ENCODE assay signal across 16 cellular contexts in the genomic region with DNA sequence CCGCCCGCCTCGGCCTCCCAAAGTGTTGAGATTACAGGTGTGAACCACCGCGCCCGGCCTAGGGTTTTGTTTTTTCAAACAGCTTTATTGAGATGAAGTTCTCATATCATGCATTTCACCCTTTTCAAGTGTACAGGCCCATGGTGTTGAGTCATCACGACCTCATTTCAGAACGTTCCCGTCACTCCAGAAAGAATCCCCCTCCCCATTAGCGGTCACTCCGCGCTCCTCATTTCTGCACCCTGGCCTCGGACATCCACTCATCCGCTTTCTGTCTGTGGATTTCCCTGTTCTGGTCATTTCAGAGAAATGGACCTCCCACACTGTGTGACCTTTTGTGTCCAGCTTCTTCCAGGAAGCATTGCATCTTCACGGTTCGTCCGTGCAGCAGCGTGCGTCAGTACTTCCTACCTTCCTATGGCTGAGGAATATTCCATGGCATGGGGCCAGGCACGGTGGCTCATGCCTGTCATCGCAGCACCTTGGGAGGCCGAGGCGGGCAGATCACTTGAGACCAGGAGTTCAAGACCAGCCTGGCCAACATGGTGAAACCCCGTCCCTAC.
DNase-seq lines count a peak whose midpoint lies in the region; ATAC-seq, FAIRE-seq and TF ChIP-seq lines count a peak whose summit lies in the region.
"Had no signal": no experiment of that assay in that cellular context is flagged by ENCODE, and none has a peak within 500 bp of the region (broad histone marks: within the 10 kb centered on the region; RNA-seq: fewer than 3 reads in every experiment).

No MANE protein-coding gene starts in this region.

- no peak overlapping the region for H4K8ac ChIP-seq in neuronal stem cell (ENCODE audit: low read depth, low read length)

- TF ChIP-seq CTCF in Caco-2 (IDR thresholded peaks at IDR 0.05; ENCODE audit: insufficient read depth in 1 of 2, low read depth in 1 of 2, low read length in 1 of 2, severe bottlenecking in 1 of 2, unreplicated experiment in 1 of 2): no peak
- TF ChIP-seq CTCF in choroid plexus epithelial cell (conservative IDR thresholded peaks at IDR 0.05; ENCODE audit: low read depth, low read length): no peak

- H3K4ac ChIP-seq in neuronal stem cell (ENCODE audit: low read length): no peak overlapping the region

- H3K23ac ChIP-seq in neuronal stem cell (ENCODE audit: low read depth, low read length, poor library complexity): no peak overlapping the region

- no peak for FAIRE-seq in RCC 7860 (lab: Jason Lieb, UNC)
- FAIRE-seq: G401.6 had no signal

- BruUV-seq in Caco-2 (replicated peaks; lab: Mats Ljungman, UMichigan): no TSS peak

- no peak overlapping the region for H2AK5ac ChIP-seq in neuronal stem cell (ENCODE audit: low read depth, low read length)

- no peak overlapping the region for H3K4me2 ChIP-seq in neuronal stem cell (ENCODE audit: insufficient read depth, low read length, poor library complexity, severe bottlenecking)
- H3K4me2 ChIP-seq: KMS-11 had no signal

- no peak overlapping the region for H2BK5ac ChIP-seq in neuronal stem cell (ENCODE audit: low read length)

- no peak overlapping the region for H2BK120ac ChIP-seq in neuronal stem cell (ENCODE audit: low read depth, low read length)

- H3K4me3 ChIP-seq in Caco-2 (ENCODE audit: low read depth, low read length): no peak overlapping the region
- no peak overlapping the region for H3K4me3 ChIP-seq in choroid plexus epithelial cell (ENCODE audit: low read depth, low read length)
- H3K4me3 ChIP-seq in neuronal stem cell (ENCODE audit: low read length in 2 of 2): no peak overlapping the region
- H3K4me3 ChIP-seq: HAP-1 had no signal

- intact Hi-C loops in Caco-2 (cut with micrococcal nuclease; ENCODE audit: unreplicated experiment): no loop called here
- intact Hi-C loops in activated T-helper 2 cell treated with anti-CD3 and anti-CD28 coated beads, Interferon-gamma antibody, Interleukin-2, Interleukin-4, amounts not matched to agents 10 μg/mL and 5 μg/mL and 100 μg/mL, durations not matched to agents 14 hours and 24 hours and 36 hours (cut with micrococcal nuclease): no loop called here

- peaks cover 14% of the 10 kb centered on the region for H3K4me1 Mint-ChIP-seq in Caco-2 (ENCODE audit: low read depth, unreplicated experiment)
- no peaks in the 10 kb centered on the region for H3K4me1 Mint-ChIP-seq in activated T-helper 2 cell treated with anti-CD3 and anti-CD28 coated beads, Interferon-gamma antibody, Interleukin-2, Interleukin-4, amounts not matched to agents 10 μg/mL and 5 μg/mL and 100 μg/mL, durations not matched to agents 14 hours and 24 hours and 36 hours (ENCODE audit: low read depth)

- H3K9me3 Mint-ChIP-seq in Caco-2 (ENCODE audit: unreplicated experiment): no peaks in the 10 kb centered on the region
- no peaks in the 10 kb centered on the region for H3K9me3 Mint-ChIP-seq in activated T-helper 2 cell treated with anti-CD3 and anti-CD28 coated beads, Interferon-gamma antibody, Interleukin-2, Interleukin-4, amounts not matched to agents 10 μg/mL and 5 μg/mL and 100 μg/mL, durations not matched to agents 14 hours and 24 hours and 36 hours

- no peak overlapping the region for H2BK15ac ChIP-seq in neuronal stem cell (ENCODE audit: low read length)

- no peak overlapping the region for H2BK12ac ChIP-seq in neuronal stem cell (ENCODE audit: low read length)

- CTCF ChIA-PET in Caco-2 (lab: Charles Lee): no interaction called here

- H4K91ac ChIP-seq in neuronal stem cell (ENCODE audit: low read depth, low read length, poor library complexity): no peak overlapping the region

- H3K14ac ChIP-seq in neuronal stem cell (ENCODE audit: low read length): no peak overlapping the region

- no CpG with 5 or more reads among the region's 24 CpGs for WGBS in neuronal stem cell (ENCODE audit: extremely low coverage in 2 of 2, insufficient read length in 2 of 2, insufficient replicate concordance in 1 of 2), 2 donors

- no peaks in the 10 kb centered on the region for H3K36me3 ChIP-seq in Caco-2 (ENCODE audit: control insufficient read depth, insufficient read depth, low read length)
- H3K36me3 ChIP-seq in neuronal stem cell (replicated peaks in 1 of 2; ENCODE audit: control insufficient read depth in 2 of 2, insufficient read depth in 2 of 2, low read length in 2 of 2): no peaks in the 10 kb centered on the region
- H3K36me3 ChIP-seq: HAP-1 had no signal

- H3K4me1 ChIP-seq in Caco-2 (peaks cover 11% of the 10 kb centered on the region; the same call in 1 of the 2 replicates), neuronal stem cell (ENCODE audit: control insufficient read depth in 2 of 2, insufficient read depth in 1 of 2, low read depth in 1 of 2, low read length in 2 of 2) (peaks cover 23 to 35% of the 10 kb centered on the region in 2 donors)
- H3K4me1 ChIP-seq: HAP-1 had no signal

- no peak overlapping the region for H3K4me3 Mint-ChIP-seq in Caco-2 (ENCODE audit: unreplicated experiment)
- H3K4me3 Mint-ChIP-seq in activated T-helper 2 cell treated with anti-CD3 and anti-CD28 coated beads, Interferon-gamma antibody, Interleukin-2, Interleukin-4, amounts not matched to agents 10 μg/mL and 5 μg/mL and 100 μg/mL, durations not matched to agents 14 hours and 24 hours and 36 hours (ENCODE audit: low read depth): no peak overlapping the region

- peak overlapping the region; percentile 48 for H3K18ac ChIP-seq in neuronal stem cell (ENCODE audit: low read length)

- H3K36me3 Mint-ChIP-seq in Caco-2 (ENCODE audit: insufficient read depth, unreplicated experiment): no peaks in the 10 kb centered on the region
- no peaks in the 10 kb centered on the region for H3K36me3 Mint-ChIP-seq in activated T-helper 2 cell treated with anti-CD3 and anti-CD28 coated beads, Interferon-gamma antibody, Interleukin-2, Interleukin-4, amounts not matched to agents 10 μg/mL and 5 μg/mL and 100 μg/mL, durations not matched to agents 14 hours and 24 hours and 36 hours (ENCODE audit: low read depth)

- H3K27me3 ChIP-seq in Caco-2 (replicated peaks; ENCODE audit: control insufficient read depth, insufficient read depth, low read length) (no peaks in the 10 kb centered on the region), neuronal stem cell (ENCODE audit: control insufficient read depth in 3 of 3, insufficient read depth in 3 of 3, low read depth in 1 of 3, low read length in 3 of 3) (peaks cover 0 to 3% (median 0%) of the 10 kb centered on the region in 3 experiments)

- no peak overlapping the region for H3K27ac ChIP-seq in neuronal stem cell (replicated peaks; ENCODE audit: low read length)
- H3K27ac ChIP-seq: C4-2B, KMS-11 had no signal

- H2AFZ ChIP-seq in neuronal stem cell (ENCODE audit: low read length): no peak overlapping the region

- H3K27ac Mint-ChIP-seq in Caco-2 (ENCODE audit: unreplicated experiment): peak overlapping the region; percentile 22
- no peak overlapping the region for H3K27ac Mint-ChIP-seq in activated T-helper 2 cell treated with anti-CD3 and anti-CD28 coated beads, Interferon-gamma antibody, Interleukin-2, Interleukin-4, amounts not matched to agents 10 μg/mL and 5 μg/mL and 100 μg/mL, durations not matched to agents 14 hours and 24 hours and 36 hours

- H3K27me3 Mint-ChIP-seq in Caco-2 (ENCODE audit: insufficient read depth, unreplicated experiment): no peaks in the 10 kb centered on the region
- H3K27me3 Mint-ChIP-seq in activated T-helper 2 cell treated with anti-CD3 and anti-CD28 coated beads, Interferon-gamma antibody, Interleukin-2, Interleukin-4, amounts not matched to agents 10 μg/mL and 5 μg/mL and 100 μg/mL, durations not matched to agents 14 hours and 24 hours and 36 hours (ENCODE audit: low read depth): no peaks in the 10 kb centered on the region

- no peaks in the 10 kb centered on the region for H3K9me3 ChIP-seq in Caco-2
- no peaks in the 10 kb centered on the region for H3K9me3 ChIP-seq in neuronal stem cell (replicated peaks in 1 of 2; ENCODE audit: control insufficient read depth in 2 of 2, insufficient read depth in 1 of 2, low read depth in 1 of 2, low read length in 2 of 2)
- H3K9me3 ChIP-seq: HAP-1 had no signal

- DNase-seq in Caco-2: no peak
- peak; percentile 5 for DNase-seq in RCC 7860 (ENCODE audit: low spot score)
- peak; percentile 73 for DNase-seq in choroid plexus epithelial cell (ENCODE audit: low read depth)
- no peak for DNase-seq in neuronal stem cell (ENCODE audit: low spot score)
- DNase-seq in activated T-helper 2 cell treated with anti-CD3 and anti-CD28 coated beads, Interferon-gamma antibody, Interleukin-2, Interleukin-4, amounts not matched to agents 10 μg/mL and 5 μg/mL and 100 μg/mL, durations not matched to agents 14 hours and 24 hours and 36 hours (ENCODE audit: low spot score): no peak
- no peak for DNase-seq in T-helper 9 cell
- DNase-seq: NCI-H1417 treated with DMSO at 0.1 percent for 48 hours, NCI-H187 treated with DMSO at 0.1 percent for 48 hours, NCI-H345, NCI-H524 treated with DMSO at 0.1 percent for 48 hours, PC-3 had no signal

- no peaks in the 10 kb centered on the region for H3K79me1 ChIP-seq in neuronal stem cell (ENCODE audit: low read depth, low read length)

- no peak overlapping the region for H3K9ac ChIP-seq in neuronal stem cell (ENCODE audit: low read depth, low read length, poor library complexity)
- H3K9ac ChIP-seq: KMS-11 had no signal

- POLR2A ChIA-PET in Caco-2 (lab: Charles Lee): no interaction called here

- no peak for ATAC-seq in GM18870 (IDR thresholded peaks at IDR 0.05; ENCODE audit: unreplicated experiment)
- ATAC-seq: PC-3 had no signal

Comparison
In these comparisons a context has a peak if more than half of its experiments do, and no peak if none do; other contexts are left out.
1. DNase-seq: peak in RCC 7860 (single experiment) and choroid plexus epithelial cell (single experiment); none in Caco-2 (0 of 2), neuronal stem cell (single experiment), activated T-helper 2 cell treated with anti-CD3 and anti-CD28 coated beads, Interferon-gamma antibody, Interleukin-2, Interleukin-4, amounts not matched to agents 10 μg/mL and 5 μg/mL and 100 μg/mL, durations not matched to agents 14 hours and 24 hours and 36 hours (single experiment) and T-helper 9 cell (single experiment).